ENCODE assay signal across 8 cellular contexts in the genomic region with DNA sequence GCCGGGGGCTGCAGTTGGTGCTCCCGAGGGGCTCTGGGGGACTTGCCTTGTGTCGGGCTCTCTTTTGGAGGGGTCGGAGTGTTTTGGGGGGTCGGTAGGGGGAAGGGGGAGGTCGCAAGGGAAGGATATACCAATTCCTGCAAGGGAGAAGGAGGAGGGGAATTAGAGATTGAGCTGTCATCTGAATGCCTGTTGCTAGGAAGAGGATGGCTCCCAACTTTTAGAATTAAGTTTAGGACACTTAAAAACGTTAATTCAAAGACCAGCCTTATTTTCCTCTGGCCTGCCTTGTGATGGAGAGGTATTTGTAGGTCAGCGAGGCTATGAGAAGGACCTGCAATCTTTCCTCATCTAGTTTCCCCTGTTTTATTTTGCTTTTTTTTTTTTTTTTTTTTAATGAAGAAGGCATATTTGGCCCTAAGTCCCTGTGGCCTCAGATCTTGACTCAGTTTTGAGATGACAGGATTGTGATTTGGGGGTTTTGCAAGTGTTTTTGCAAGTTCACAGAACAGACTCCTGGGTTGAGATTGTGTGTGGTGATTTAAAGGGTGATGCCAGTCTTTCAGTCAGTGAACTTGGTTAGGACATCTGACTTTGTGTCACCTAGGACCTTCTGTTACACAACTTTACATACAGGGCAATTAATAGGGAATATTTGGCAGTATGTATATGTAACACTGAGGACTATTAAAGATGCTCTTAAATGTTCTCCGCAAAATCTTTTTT. TPM values are rescaled to one million over a fixed set of nuclear protein-coding genes. Genes with fewer than 3 reads are reported as not detected.
DNase-seq lines count a peak whose midpoint lies in the region; ATAC-seq and TF ChIP-seq lines count a peak whose summit lies in the region.

No MANE protein-coding gene starts in this region.

- H3K9me3 ChIP-seq in mononuclear cell (ENCODE audit: low read depth, low read length) = no peaks in the 10 kb centered on the region

- TF ChIP-seq POLR2A in NB4 (IDR thresholded peaks at IDR 0.05; ENCODE audit: extremely low read depth, insufficient read length) = no peak

- TF ChIP-seq CTCF in NB4 (IDR thresholded peaks at IDR 0.05; ENCODE audit: low read depth, low read length) = no peak

- H3K27me3 ChIP-seq in mononuclear cell (ENCODE audit: insufficient read depth, low read length) = no peaks in the 10 kb centered on the region

- ATAC-seq in HG02642 (IDR thresholded peaks at IDR 0.05; ENCODE audit: poor library complexity, unreplicated experiment) = no peak

- H3K4me1 ChIP-seq in mononuclear cell (ENCODE audit: insufficient read depth, low read length) = peaks cover 22% of the 10 kb centered on the region

- H3K27ac ChIP-seq in cingulate gyrus (ENCODE audit: low read depth, low read length) = peak overlapping the region; percentile 85

- DNase-seq in ELR (ENCODE audit: low read depth) = peak; percentile 13
- peak; percentile 30 for DNase-seq in NB4 (ENCODE audit: low read depth)
- DNase-seq in iPS-NIHi11 (ENCODE audit: low spot score) = no peak
- DNase-seq in NCI-H524 treated with DMSO at 0.1 percent for 48 hours (lab: John Stamatoyannopoulos, UW) = no peak
- no peak for DNase-seq in SW 1271 (lab: John Stamatoyannopoulos, UW)

- H3K4me3 ChIP-seq in NB4 (ENCODE audit: low read depth, low read length) (peak overlapping the region; percentile 89), mononuclear cell (ENCODE audit: low read length) (peak overlapping the region; percentile 77)

RNA-seq across cellular contexts. Expression of a gene that starts 0.7 kb away (rescaled TPM):
- 10.6 TPM for total RNA-seq in mononuclear cell

Comparison
In these comparisons a context has a peak if more than half of its experiments do, and no peak if none do; other contexts are left out.
1. DNase-seq: peak in ELR (single experiment) and NB4 (single experiment); none in iPS-NIHi11 (single experiment), NCI-H524 treated with DMSO at 0.1 percent for 48 hours (single experiment) and SW 1271 (0 of 2).